ENCODE assay signal across 6 cellular contexts in the genomic region with DNA sequence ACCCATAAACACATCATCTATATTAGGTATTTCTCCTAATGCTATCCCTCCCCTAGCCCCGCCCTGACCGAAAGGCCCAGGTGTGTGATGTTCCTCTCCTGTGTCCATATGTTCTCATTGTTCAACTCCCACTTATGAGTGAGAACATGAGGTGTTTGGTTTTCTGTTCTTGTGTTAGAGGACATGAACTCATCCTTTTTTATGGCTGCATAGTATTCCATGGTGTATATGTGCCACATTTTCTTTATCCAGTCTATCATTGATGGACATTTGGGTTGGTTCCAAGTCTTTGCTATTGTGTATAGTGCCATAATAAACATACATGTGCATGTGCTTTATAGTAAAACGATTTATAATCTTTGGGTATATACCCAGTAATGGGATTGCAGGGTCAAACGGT.
A peak's percentile ranks its signal among the peaks of the same experiment; 100 is the strongest.
DNase-seq lines count a peak whose midpoint lies in the region; ATAC-seq, FAIRE-seq and TF ChIP-seq lines count a peak whose summit lies in the region.
"Not testable (repeated sequence)": the region's sequence is repeated elsewhere in the genome, so short reads cannot be mapped to it uniquely, and the experiment has no call there.

No MANE protein-coding gene starts in this region.

- not testable (repeated sequence) for H3K4me1 Mint-ChIP-seq in activated naive CD8-positive, alpha-beta T cell treated with anti-CD3 and anti-CD28 coated beads, Interleukin-2, amount 50 U/mL, for 24 hours; endodermal cell

- not testable (repeated sequence) for TF ChIP-seq RAD21 in K562 (CRISPR knock-in tag; conservative IDR thresholded peaks at IDR 0.05 in 1 of 2, IDR thresholded peaks at IDR 0.05 in 1 of 2)

- intact Hi-C loops in K562 (cut with micrococcal nuclease), result not testable (repeated sequence)

- H3K79me2 ChIP-seq in K562 (ENCODE audit: control insufficient read depth, insufficient read depth, low read length), result not testable (repeated sequence)

- not testable (repeated sequence) for H3K4me3 Mint-ChIP-seq in activated naive CD8-positive, alpha-beta T cell treated with anti-CD3 and anti-CD28 coated beads, Interleukin-2, amount 50 U/mL, for 24 hours; endodermal cell

- not testable (repeated sequence) for TF ChIP-seq POLR2A in K562 (conservative IDR thresholded peaks at IDR 0.05)

- peaks cover 36% of the 10 kb centered on the region for H3K9me3 Mint-ChIP-seq in activated naive CD8-positive, alpha-beta T cell treated with anti-CD3 and anti-CD28 coated beads, Interleukin-2, amount 50 U/mL, for 24 hours
- H3K9me3 Mint-ChIP-seq in endodermal cell, result peaks cover 49% of the 10 kb centered on the region

- in situ Hi-C loops in K562 (cut with MboI), result not testable (repeated sequence)

- not testable (repeated sequence) for H3K4me1 ChIP-seq in HEK293 (ENCODE audit: control insufficient read depth, insufficient read depth, low read length); K562 (replicated peaks in 1 of 2; ENCODE audit: control insufficient read depth in 2 of 2, insufficient read depth in 2 of 2, low read length in 2 of 2); endodermal cell (ENCODE audit: control insufficient read depth, insufficient read depth, low read length)

- POLR2A ChIA-PET in HEK293 (lab: Yijun Ruan, JAX), result not testable (repeated sequence)
- POLR2A ChIA-PET in K562 (lab: Yijun Ruan, JAX), result interaction anchor here (0.7 kb wide), 1 partner anchor 23 kb away, joined by 3 read pairs; no protein-coding TSS in a partner anchor

- not testable (repeated sequence) for ATAC-seq in SK-N-SH treated with all-trans-retinoic acid at 6 μM for 48 hours; activated naive CD8-positive, alpha-beta T cell treated with anti-CD3 and anti-CD28 coated beads, Interleukin-2, amount 50 U/mL, for 24 hours; K562

- H3K9ac ChIP-seq in K562 (ENCODE audit: insufficient read depth in 1 of 2, low read depth in 2 of 2, low read length in 2 of 2); endodermal cell (ENCODE audit: extremely low read depth, low read length, poor library complexity, severe bottlenecking): not testable (repeated sequence)

- CTCF ChIA-PET in HEK293 (lab: Yijun Ruan, JAX); K562 (lab: Yijun Ruan, JAX; ENCODE audit: low intra/inter-chr PET ratio): not testable (repeated sequence)

- H3K27me3 Mint-ChIP-seq in activated naive CD8-positive, alpha-beta T cell treated with anti-CD3 and anti-CD28 coated beads, Interleukin-2, amount 50 U/mL, for 24 hours; endodermal cell (ENCODE audit: insufficient read depth): not testable (repeated sequence)

- DNase-seq in NCI-H69 (lab: John Stamatoyannopoulos, UW), result peak; percentile 75
- DNase-seq in activated naive CD8-positive, alpha-beta T cell treated with anti-CD3 and anti-CD28 coated beads, Interleukin-2, amount 50 U/mL, for 24 hours; K562 (ENCODE audit: extremely low read depth in 1 of 4, low spot score in 3 of 4); endodermal cell: not testable (repeated sequence)

- H3K4me3 ChIP-seq in HEK293 (ENCODE audit: low read depth, low read length); K562: not testable (repeated sequence)
- H3K4me3 ChIP-seq in endodermal cell (ENCODE audit: low read length), result peak overlapping the region; percentile 45

- not testable (repeated sequence) for BruUV-seq in K562 (replicated peaks; lab: Mats Ljungman, UMichigan)

- not testable (repeated sequence) for TF ChIP-seq CTCF in HEK293 (tag by site-specific recombination; IDR thresholded peaks at IDR 0.05); K562 (IDR thresholded peaks at IDR 0.05 in 2 of 3, conservative IDR thresholded peaks at IDR 0.05 in 1 of 3; ENCODE audit: insufficient read depth in 2 of 3, low read depth in 1 of 3, low read length in 3 of 3); endodermal cell (conservative IDR thresholded peaks at IDR 0.05)

- peak overlapping the region; percentile 16 for H3K27ac Mint-ChIP-seq in activated naive CD8-positive, alpha-beta T cell treated with anti-CD3 and anti-CD28 coated beads, Interleukin-2, amount 50 U/mL, for 24 hours
- H3K27ac Mint-ChIP-seq in endodermal cell, result not testable (repeated sequence)

- FAIRE-seq in K562 (lab: Jason Lieb, UNC), result not testable (repeated sequence)

- H3K9me1 ChIP-seq in K562 (ENCODE audit: control insufficient read depth, insufficient read depth, low read length), result not testable (repeated sequence)

- TF ChIP-seq EP300 in K562 (IDR thresholded peaks at IDR 0.05; ENCODE audit: low read length), result not testable (repeated sequence)

- peaks cover 77% of the 10 kb centered on the region for H3K36me3 Mint-ChIP-seq in activated naive CD8-positive, alpha-beta T cell treated with anti-CD3 and anti-CD28 coated beads, Interleukin-2, amount 50 U/mL, for 24 hours (ENCODE audit: low read depth)
- H3K36me3 Mint-ChIP-seq in endodermal cell (ENCODE audit: low read depth), result peaks cover 75% of the 10 kb centered on the region

- H3K27ac ChIP-seq in HEK293 (ENCODE audit: extremely low read depth, low read depth, low read length); K562 (ENCODE audit: extremely low read depth, low read depth, low read length); endodermal cell (ENCODE audit: low read depth, low read length): not testable (repeated sequence)

- H3K4me2 ChIP-seq in K562 (ENCODE audit: insufficient read depth, low read length), result not testable (repeated sequence)

- H2AFZ ChIP-seq in K562 (ENCODE audit: low read depth, low read length), result not testable (repeated sequence)

- not testable (repeated sequence) for H3K27me3 ChIP-seq in K562 (ENCODE audit: control insufficient read depth in 2 of 2, insufficient read depth in 2 of 2, low read length in 2 of 2); endodermal cell (ENCODE audit: control insufficient read depth, insufficient read depth, low read length, poor library complexity, severe bottlenecking)

- 81% methylated on average over 4 of the region's 4 CpGs for WGBS in K562 (ENCODE audit: insufficient coverage, low coverage, missing lambda C conversion rate)
- WGBS in endodermal cell (ENCODE audit: insufficient coverage in 1 of 2, insufficient read length in 1 of 2), 2 experiments, result 86 to 94% methylated on average over 4 of the region's 4 CpGs

- not testable (repeated sequence) for H3K9me3 ChIP-seq in HEK293 (ENCODE audit: control insufficient read depth, insufficient read depth, low read depth, low read length); K562 (replicated peaks; ENCODE audit: control insufficient read depth, insufficient read depth, low read depth, low read length); endodermal cell (ENCODE audit: control insufficient read depth, low read length)

- not testable (repeated sequence) for H4K20me1 ChIP-seq in K562 (replicated peaks; ENCODE audit: control insufficient read depth, insufficient read depth, low read length)

- not testable (repeated sequence) for H3K36me3 ChIP-seq in HEK293 (ENCODE audit: control insufficient read depth in 2 of 2, insufficient read depth in 1 of 2, low read length in 2 of 2)
- H3K36me3 ChIP-seq in K562 (ENCODE audit: control insufficient read depth, insufficient read depth, low read length), result peaks cover 19% of the 10 kb centered on the region; the same call in 2 of the 3 replicates
- peaks cover 29% of the 10 kb centered on the region for H3K36me3 ChIP-seq in endodermal cell (ENCODE audit: control insufficient read depth, insufficient read depth, low read length)

TF ChIP-seq in HEK293, 187 proteins besides CTCF, POLR2A, EP300 and RAD21 (continues in another document):
- peak; percentile 95 for TF ChIP-seq ZNF146 (tag by site-specific recombination; IDR thresholded peaks at IDR 0.05)

TF ChIP-seq in SK-N-SH treated with all-trans-retinoic acid at 6 μM for 48 hours, 23 proteins besides CTCF, POLR2A, EP300 and RAD21:
- TF ChIP-seq ZNF8 (CRISPR knock-in tag; IDR thresholded peaks at IDR 0.05), result peak; percentile 84
TF ChIP-seq in SK-N-SH treated with all-trans-retinoic acid at 6 μM for 48 hours: peak in this region for 1; not testable (repeated sequence) for 22.

TF ChIP-seq in K562, 482 proteins besides CTCF, POLR2A, EP300 and RAD21:
- TF ChIP-seq, protein P1, sequence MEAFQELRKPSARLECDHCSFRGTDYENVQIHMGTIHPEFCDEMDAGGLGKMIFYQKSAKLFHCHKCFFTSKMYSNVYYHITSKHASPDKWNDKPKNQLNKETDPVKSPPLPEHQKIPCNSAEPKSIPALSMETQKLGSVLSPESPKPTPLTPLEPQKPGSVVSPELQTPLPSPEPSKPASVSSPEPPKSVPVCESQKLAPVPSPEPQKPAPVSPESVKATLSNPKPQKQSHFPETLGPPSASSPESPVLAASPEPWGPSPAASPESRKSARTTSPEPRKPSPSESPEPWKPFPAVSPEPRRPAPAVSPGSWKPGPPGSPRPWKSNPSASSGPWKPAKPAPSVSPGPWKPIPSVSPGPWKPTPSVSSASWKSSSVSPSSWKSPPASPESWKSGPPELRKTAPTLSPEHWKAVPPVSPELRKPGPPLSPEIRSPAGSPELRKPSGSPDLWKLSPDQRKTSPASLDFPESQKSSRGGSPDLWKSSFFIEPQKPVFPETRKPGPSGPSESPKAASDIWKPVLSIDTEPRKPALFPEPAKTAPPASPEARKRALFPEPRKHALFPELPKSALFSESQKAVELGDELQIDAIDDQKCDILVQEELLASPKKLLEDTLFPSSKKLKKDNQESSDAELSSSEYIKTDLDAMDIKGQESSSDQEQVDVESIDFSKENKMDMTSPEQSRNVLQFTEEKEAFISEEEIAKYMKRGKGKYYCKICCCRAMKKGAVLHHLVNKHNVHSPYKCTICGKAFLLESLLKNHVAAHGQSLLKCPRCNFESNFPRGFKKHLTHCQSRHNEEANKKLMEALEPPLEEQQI (IDR thresholded peaks at IDR 0.05), result peak; percentile 44; the same call in 1 of the 2 replicates
- TF ChIP-seq RBM25 (IDR thresholded peaks at IDR 0.05; ENCODE audit: low read depth, low read length, severe bottlenecking) (peak; percentile 17), SMARCA5 (IDR thresholded peaks at IDR 0.05) (0 out of 2 replicates have a peak, but pooled peaks have one; percentile 32), KDM1A (IDR thresholded peaks at IDR 0.05) (peak in 1 of 2 experiments; percentile 51; a peak in 1 of 4 replicates), BCOR (IDR thresholded peaks at IDR 0.05) (peak; percentile 77), ZNF146 (CRISPR knock-in tag; IDR thresholded peaks at IDR 0.05; ENCODE audit: unreplicated experiment) (peak; percentile 95)
